In genomic region chr5:111070272-111071134, GRCh38 we compare ENCODE assay signal across 8 cellular contexts. TPM values are rescaled to one million over a fixed set of nuclear protein-coding genes. Genes with fewer than 3 reads are reported as not detected.
DNase-seq lines count a peak whose midpoint lies in the region; ATAC-seq and TF ChIP-seq lines count a peak whose summit lies in the region.

No MANE protein-coding gene starts in this region.

- DNase-seq in CD8-positive, alpha-beta T cell = peak in 3 of 7 experiments; percentile 10 to 18 (median 12)
- DNase-seq in nephron progenitor cell (peak; percentile 68), dedifferentiated amniotic fluid mesenchymal stem cell (ENCODE audit: extremely low spot score) (no peak), H4 (ENCODE audit: low spot score) (no peak)

- TF ChIP-seq CTCF in CD8-positive, alpha-beta T cell (IDR thresholded peaks at IDR 0.05) = no peak
- TF ChIP-seq CTCF in nephron progenitor cell (IDR thresholded peaks at IDR 0.05) = no peak

- H3K36me3 ChIP-seq in CD8-positive, alpha-beta T cell (ENCODE audit: insufficient read depth, low read length) = no peaks in the 10 kb centered on the region
- H3K36me3 ChIP-seq in HUES64 (ENCODE audit: insufficient read depth, low read length) (no peaks in the 10 kb centered on the region), ectodermal cell (ENCODE audit: control insufficient read depth, insufficient read depth, low read length) (no peaks in the 10 kb centered on the region)

- intact Hi-C loops in CD8-positive, alpha-beta T cell (cut with DNase I, micrococcal nuclease) = no loop called here

- CTCF ChIA-PET in CD8-positive, alpha-beta T cell (lab: Charles Lee) = no interaction called here

- no peaks in the 10 kb centered on the region for H3K9me3 ChIP-seq in CD8-positive, alpha-beta T cell (ENCODE audit: low read length)
- H3K9me3 ChIP-seq in HUES64 (ENCODE audit: insufficient read depth, low read depth, low read length) (no peaks in the 10 kb centered on the region), ectodermal cell (ENCODE audit: control insufficient read depth, low read length) (no peaks in the 10 kb centered on the region)

- no peak overlapping the region for H3K27ac ChIP-seq in CD8-positive, alpha-beta T cell (ENCODE audit: low read depth, low read length)
- H3K27ac ChIP-seq in HUES64 (ENCODE audit: low read depth, low read length) = no peak overlapping the region
- H3K27ac ChIP-seq in ectodermal cell (ENCODE audit: insufficient read depth, low read depth, low read length, poor library complexity, severe bottlenecking) = no peak overlapping the region

- H3K9me3 Mint-ChIP-seq in CD8-positive, alpha-beta T cell = no peaks in the 10 kb centered on the region
- no peaks in the 10 kb centered on the region for H3K9me3 Mint-ChIP-seq in nephron progenitor cell

- peaks cover 2% of the 10 kb centered on the region for H3K36me3 Mint-ChIP-seq in CD8-positive, alpha-beta T cell
- no peaks in the 10 kb centered on the region for H3K36me3 Mint-ChIP-seq in nephron progenitor cell (ENCODE audit: low read depth)

- POLR2A ChIA-PET in CD8-positive, alpha-beta T cell (lab: Charles Lee) = no interaction called here

- H3K9ac ChIP-seq in HUES64 (ENCODE audit: low read depth, low read length) = no peak overlapping the region

- no peak overlapping the region for H3K4me3 ChIP-seq in CD8-positive, alpha-beta T cell (ENCODE audit: low read depth, low read length)
- H3K4me3 ChIP-seq in HUES64 (ENCODE audit: low read length) = peak overlapping the region; percentile 47
- peak overlapping the region; percentile 13 for H3K4me3 ChIP-seq in ectodermal cell (ENCODE audit: insufficient read depth, low read depth, low read length)

- peaks cover 14% of the 10 kb centered on the region for H3K27me3 ChIP-seq in CD8-positive, alpha-beta T cell (ENCODE audit: insufficient read depth, low read length)
- H3K27me3 ChIP-seq in HUES64 (ENCODE audit: insufficient read depth, low read length) (peaks cover 90% of the 10 kb centered on the region), ectodermal cell (ENCODE audit: control insufficient read depth, insufficient read depth, low read length, poor library complexity, severe bottlenecking) (peaks cover 82% of the 10 kb centered on the region)

- peak overlapping the region; percentile 60 for H3K4me3 Mint-ChIP-seq in CD8-positive, alpha-beta T cell
- H3K4me3 Mint-ChIP-seq in nephron progenitor cell = peak overlapping the region; percentile 82

- no peaks in the 10 kb centered on the region for H3K4me1 ChIP-seq in CD8-positive, alpha-beta T cell (ENCODE audit: insufficient read depth, low read length)
- 0 out of 2 replicates have a peak, but pooled peaks cover 4% of the 10 kb centered on the region for H3K4me1 ChIP-seq in HUES64 (ENCODE audit: insufficient read depth, low read length)
- no peaks in the 10 kb centered on the region for H3K4me1 ChIP-seq in ectodermal cell (ENCODE audit: control insufficient read depth, insufficient read depth, low read length)

- H3K4me1 Mint-ChIP-seq in CD8-positive, alpha-beta T cell (ENCODE audit: low read depth) = peaks cover 30% of the 10 kb centered on the region
- peaks cover 26% of the 10 kb centered on the region for H3K4me1 Mint-ChIP-seq in nephron progenitor cell

- H3K27ac Mint-ChIP-seq in CD8-positive, alpha-beta T cell = no peak overlapping the region
- no peak overlapping the region for H3K27ac Mint-ChIP-seq in nephron progenitor cell

- H3K27me3 Mint-ChIP-seq in CD8-positive, alpha-beta T cell (ENCODE audit: low read depth) = peaks cover 83% of the 10 kb centered on the region
- peaks cover 100% of the 10 kb centered on the region for H3K27me3 Mint-ChIP-seq in nephron progenitor cell (ENCODE audit: low read depth, poor library complexity)

- no peak for ATAC-seq in CD8-positive, alpha-beta T cell
- no peak for ATAC-seq in HG03457 (IDR thresholded peaks at IDR 0.05; ENCODE audit: unreplicated experiment)
- no peak for ATAC-seq in GM21381 (IDR thresholded peaks at IDR 0.05; ENCODE audit: unreplicated experiment)

- WGBS in HUES64 = 4% methylated on average over 40 of the region's 42 CpGs
- 2 to 3% methylated on average over 41 to 42 of the region's 42 CpGs for WGBS in ectodermal cell, 2 experiments

RNA-seq across cellular contexts. Expression of gene TSLP, which starts 1.0 kb away (rescaled TPM):
- not detected for total RNA-seq in CD8-positive, alpha-beta T cell
- polyA plus RNA-seq in HUES64 (2013, experiment 1 of 2) = 0.45 TPM
- 0.44 TPM for polyA plus RNA-seq in HUES64 (2013, experiment 2 of 2)
- not detected for polyA plus RNA-seq in ectodermal cell (2013, experiment 1 of 4)
- polyA plus RNA-seq in ectodermal cell (2013, experiment 2 of 4) = 0.20 TPM
- polyA plus RNA-seq in ectodermal cell (2013, experiment 3 of 4) = 0.32 TPM
- 0.12 TPM for polyA plus RNA-seq in ectodermal cell (2013, experiment 4 of 4)
- 0.99 and 1.1 TPM in 2 replicates for total RNA-seq in H4 (2014; rRNA removed; shearing (Covaris generic))

RNA-seq across cellular contexts. Expression of gene WDR36, which starts 21.6 kb away (rescaled TPM):
- total RNA-seq in CD8-positive, alpha-beta T cell = 10 to 100 TPM; 29.5 to 32.6 TPM
- polyA plus RNA-seq in HUES64 (2013, experiment 1 of 2) = 19.5 TPM
- polyA plus RNA-seq in HUES64 (2013, experiment 2 of 2) = 17.8 TPM
- 21.0 TPM for polyA plus RNA-seq in ectodermal cell (2013, experiment 1 of 4)
- polyA plus RNA-seq in ectodermal cell (2013, experiment 2 of 4) = 21.7 TPM
- 16.8 TPM for polyA plus RNA-seq in ectodermal cell (2013, experiment 3 of 4)
- 19.7 TPM for polyA plus RNA-seq in ectodermal cell (2013, experiment 4 of 4)
- 41.3 and 44.5 TPM in 2 replicates for total RNA-seq in H4 (2014; rRNA removed; shearing (Covaris generic))
